In the genomic region with DNA sequence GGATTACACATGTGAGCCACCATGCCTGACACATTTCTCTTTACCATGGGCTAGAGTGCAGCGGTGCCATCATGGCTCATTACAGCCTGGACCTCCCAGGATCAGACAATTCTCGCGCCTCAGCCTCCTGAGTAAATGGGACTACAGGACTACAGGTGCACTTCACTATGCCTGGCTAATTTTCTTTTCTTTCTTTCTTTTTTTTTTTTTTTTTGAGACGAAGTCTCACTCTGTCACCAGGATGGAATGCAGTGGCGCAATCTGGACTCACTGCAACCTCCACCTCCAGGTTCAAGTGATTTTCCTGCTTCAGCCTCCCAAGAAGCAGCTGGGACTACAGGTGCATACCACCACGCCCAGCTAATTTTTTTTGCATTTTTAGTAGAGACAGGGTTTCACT, we compare ENCODE assay signal across 17 cellular contexts. TPM values are rescaled to one million over a fixed set of nuclear protein-coding genes. Genes with fewer than 3 reads are reported as not detected.
DNase-seq lines count a peak whose midpoint lies in the region; ATAC-seq and TF ChIP-seq lines count a peak whose summit lies in the region.
"Had no signal": no experiment of that assay in that cellular context is flagged by ENCODE, and none has a peak within 500 bp of the region (broad histone marks: within the 10 kb centered on the region; RNA-seq: fewer than 3 reads in every experiment).

No MANE protein-coding gene starts in this region.

- no peaks in the 10 kb centered on the region for H3K4me1 ChIP-seq in breast epithelium
- H3K4me1 ChIP-seq in hepatocyte (ENCODE audit: insufficient read depth): no peaks in the 10 kb centered on the region
- H3K4me1 ChIP-seq: Peyer's patch, thyroid gland had no signal

- H3K4me3 Mint-ChIP-seq in MCF 10A (ENCODE audit: unreplicated experiment): no peak overlapping the region
- no peak overlapping the region for H3K4me3 Mint-ChIP-seq in stimulated activated memory B cell treated with anti-CD40 and anti-IgM and Interleukin-4, amounts not matched to agents 10 μg/mL and 1 μg/mL and 100 μg/mL, for 72 hours
- H3K4me3 Mint-ChIP-seq: brain had no signal

- POLR2A ChIA-PET in MCF 10A (lab: Yijun Ruan, JAX): interaction anchor here (0.9 to 1.0 kb wide), 2 partner anchors 14 to 17 kb away, joined by 3 read pairs; no protein-coding TSS in a partner anchor

- H3K27me3 ChIP-seq in breast epithelium: no peaks in the 10 kb centered on the region
- H3K27me3 ChIP-seq in hepatocyte: no peaks in the 10 kb centered on the region
- H3K27me3 ChIP-seq: Peyer's patch, thyroid gland had no signal

- no peaks in the 10 kb centered on the region for H3K36me3 ChIP-seq in breast epithelium
- H3K36me3 ChIP-seq in hepatocyte (replicated peaks; ENCODE audit: insufficient read depth, low read depth): no peaks in the 10 kb centered on the region
- H3K36me3 ChIP-seq: Peyer's patch, thyroid gland had no signal

- 87% methylated on average over 6 of the region's 6 CpGs for WGBS in hepatocyte (ENCODE audit: low lambda C conversion rate, missing lambda C conversion rate)

- no peaks in the 10 kb centered on the region for H3K79me2 ChIP-seq in hepatocyte

- H3K4me1 Mint-ChIP-seq in MCF 10A (ENCODE audit: insufficient read depth, unreplicated experiment): no peaks in the 10 kb centered on the region
- H3K4me1 Mint-ChIP-seq in stimulated activated memory B cell treated with anti-CD40 and anti-IgM and Interleukin-4, amounts not matched to agents 10 μg/mL and 1 μg/mL and 100 μg/mL, for 72 hours: no peaks in the 10 kb centered on the region

- no peak overlapping the region for H3K27ac ChIP-seq in breast epithelium
- H3K27ac ChIP-seq in hepatocyte: no peak overlapping the region
- H3K27ac ChIP-seq: epithelial cell of prostate, Peyer's patch, thyroid gland had no signal

- BruUV-seq in MCF 10A (replicated peaks; lab: Mats Ljungman, UMichigan): no TSS peak

- H3K4me2 ChIP-seq in hepatocyte: no peak overlapping the region

- H3K9me2 ChIP-seq in hepatocyte (replicated peaks; ENCODE audit: insufficient read depth): no peaks in the 10 kb centered on the region

- no peaks in the 10 kb centered on the region for H4K20me1 ChIP-seq in hepatocyte (ENCODE audit: insufficient read depth, poor library complexity, severe bottlenecking)

- CTCF ChIA-PET in MCF 10A (lab: Yijun Ruan, JAX): interaction anchor here (0.6 kb wide), 1 partner anchor 170 kb away, joined by 3 read pairs; no protein-coding TSS in a partner anchor

- intact Hi-C loops in MCF 10A (cut with micrococcal nuclease) (no loop called here), breast epithelium (cut with DNase I; ENCODE audit: low total_unique reads) (no loop called here)

- DNase-seq in MCF 10A (ENCODE audit: unreplicated experiment) (peak; percentile 77), breast epithelium (ENCODE audit: low spot score in 2 of 2) (no peak), amniotic epithelial cell (ENCODE audit: low read depth) (peak; percentile 66), hepatocyte (ENCODE audit: low spot score) (peak; percentile 40), HuH-7.5 (ENCODE audit: low spot score) (no peak)
- no peak for DNase-seq in stimulated activated CD4-positive, alpha-beta T cell treated with anti-CD3 and anti-CD28 coated beads, Interleukin-2, amount 100 ng/mL, for 48 hours
- DNase-seq: activated CD4-positive, alpha-beta T cell treated with anti-CD3 and anti-CD28 coated beads for 4 hours; dermis blood vessel endothelial cell; midbrain; MV-4-11; NCI-H2107; Peyer's patch had no signal

- no peak overlapping the region for H3K4me3 ChIP-seq in breast epithelium
- no peak overlapping the region for H3K4me3 ChIP-seq in hepatocyte
- H3K4me3 ChIP-seq: Peyer's patch, thyroid gland had no signal

- no peaks in the 10 kb centered on the region for H3K9me3 Mint-ChIP-seq in MCF 10A (ENCODE audit: unreplicated experiment)
- H3K9me3 Mint-ChIP-seq in stimulated activated memory B cell treated with anti-CD40 and anti-IgM and Interleukin-4, amounts not matched to agents 10 μg/mL and 1 μg/mL and 100 μg/mL, for 72 hours: no peaks in the 10 kb centered on the region
- H3K9me3 Mint-ChIP-seq: brain had no signal

- no peaks in the 10 kb centered on the region for H3K9me3 ChIP-seq in breast epithelium
- H3K9me3 ChIP-seq in hepatocyte (ENCODE audit: low read depth): no peaks in the 10 kb centered on the region
- H3K9me3 ChIP-seq: Peyer's patch, thyroid gland had no signal

- no peak for TF ChIP-seq CTCF in MCF 10A (IDR thresholded peaks at IDR 0.05; ENCODE audit: unreplicated experiment)
- no peak for TF ChIP-seq CTCF in breast epithelium (IDR thresholded peaks at IDR 0.05)
- TF ChIP-seq CTCF in hepatocyte (IDR thresholded peaks at IDR 0.05; ENCODE audit: poor library complexity): no peak

- H2AFZ ChIP-seq in hepatocyte: no peak overlapping the region

- no peak for TF ChIP-seq POLR2A in breast epithelium (IDR thresholded peaks at IDR 0.05)

- H3K27ac Mint-ChIP-seq in MCF 10A (ENCODE audit: low read depth, unreplicated experiment): no peak overlapping the region
- no peak overlapping the region for H3K27ac Mint-ChIP-seq in stimulated activated memory B cell treated with anti-CD40 and anti-IgM and Interleukin-4, amounts not matched to agents 10 μg/mL and 1 μg/mL and 100 μg/mL, for 72 hours

- no peak for ATAC-seq in GM18867 (IDR thresholded peaks at IDR 0.05; ENCODE audit: unreplicated experiment)
- no peak for ATAC-seq in stimulated activated memory B cell treated with anti-CD40 and anti-IgM and Interleukin-4, amounts not matched to agents 10 μg/mL and 1 μg/mL and 100 μg/mL, for 72 hours

- H3K36me3 Mint-ChIP-seq in MCF 10A (ENCODE audit: insufficient read depth, unreplicated experiment): no peaks in the 10 kb centered on the region
- no peaks in the 10 kb centered on the region for H3K36me3 Mint-ChIP-seq in stimulated activated memory B cell treated with anti-CD40 and anti-IgM and Interleukin-4, amounts not matched to agents 10 μg/mL and 1 μg/mL and 100 μg/mL, for 72 hours
- H3K36me3 Mint-ChIP-seq: brain had no signal

- peaks cover 8% of the 10 kb centered on the region for H3K27me3 Mint-ChIP-seq in MCF 10A (ENCODE audit: insufficient read depth, unreplicated experiment)
- H3K27me3 Mint-ChIP-seq in stimulated activated memory B cell treated with anti-CD40 and anti-IgM and Interleukin-4, amounts not matched to agents 10 μg/mL and 1 μg/mL and 100 μg/mL, for 72 hours: peaks cover 9% of the 10 kb centered on the region
- H3K27me3 Mint-ChIP-seq: brain had no signal

RNA-seq across cellular contexts. Expression of gene KIF1B, which starts 14.8 kb away (rescaled TPM):
- 34.2 and 35.9 TPM in 2 replicates for total RNA-seq in MCF 10A (2022)
- total RNA-seq in breast epithelium: 10 to 100 TPM; 42.6 to 45.7 (median 43.5) TPM
- 32.7 and 37.0 TPM in 2 replicates for total RNA-seq in hepatocyte
- 14.6 and 15.4 TPM in 2 replicates for polyA plus RNA-seq in hepatocyte

Comparison
In these comparisons a context has a peak if more than half of its experiments do, and no peak if none do; other contexts are left out.
1. DNase-seq: peak in MCF 10A (single experiment), amniotic epithelial cell (single experiment) and hepatocyte (single experiment); none in breast epithelium (0 of 2), HuH-7.5 (single experiment) and stimulated activated CD4-positive, alpha-beta T cell treated with anti-CD3 and anti-CD28 coated beads, Interleukin-2, amount 100 ng/mL, for 48 hours (0 of 2).